16 cellular contexts compared by ENCODE assay signal in genomic region chr2:173452436-173452835, GRCh38.
DNase-seq lines count a peak whose midpoint lies in the region; ATAC-seq and TF ChIP-seq lines count a peak whose summit lies in the region.
"Had no signal": no experiment of that assay in that cellular context is flagged by ENCODE, and none has a peak within 500 bp of the region (broad histone marks: within the 10 kb centered on the region; RNA-seq: fewer than 3 reads in every experiment).

No MANE protein-coding gene starts in this region.

- H3K79me2 ChIP-seq in neural cell (replicated peaks; ENCODE audit: insufficient read depth, low read length) = no peaks in the 10 kb centered on the region

- no peak overlapping the region for H3K9ac ChIP-seq in neural cell (ENCODE audit: low read length)
- H3K9ac ChIP-seq: BLaER1 treated with 17β-estradiol and CSF1 and Interleukin-3, amounts not matched to agents 10 nM and 100 nM had no signal

- H3K9me3 ChIP-seq in WERI-Rb-1 (ENCODE audit: severe bottlenecking) (no peaks in the 10 kb centered on the region), neural cell (ENCODE audit: low read length) (no peaks in the 10 kb centered on the region), spleen (peaks cover 0 to 8% (median 0%) of the 10 kb centered on the region in 8 donors), transverse colon (no peaks in the 10 kb centered on the region), body of pancreas (no peaks in the 10 kb centered on the region)

- intact Hi-C loops in spleen (cut with DNase I; ENCODE audit: low total_unique reads) = no loop called here
- intact Hi-C loops in transverse colon (cut with DNase I; ENCODE audit: low total_unique reads) = no loop called here
- intact Hi-C loops in body of pancreas (cut with DNase I) = no loop called here

- no peak for TF ChIP-seq RAD21 in neural cell (conservative IDR thresholded peaks at IDR 0.05)

- no peaks in the 10 kb centered on the region for H3K9me2 ChIP-seq in neural cell (ENCODE audit: insufficient read depth, low read length)

- peak; percentile 33 for DNase-seq in H7
- DNase-seq in NCI-H2227 (lab: John Stamatoyannopoulos, UW; ENCODE audit: unreplicated experiment) = peak; percentile 59
- peak; percentile 30 for DNase-seq in WERI-Rb-1
- DNase-seq in activated CD8-positive, alpha-beta memory T cell treated with anti-CD3 and anti-CD28 coated beads for 24 hours = no peak
- DNase-seq in spleen = no peak
- DNase-seq in transverse colon = no peak
- no peak for DNase-seq in body of pancreas
- DNase-seq: Calu3; CD8-positive, alpha-beta T cell; DMS79 treated with DMSO at 0.1 percent for 48 hours; GF-D8; HFFc6 had no signal

- no peaks in the 10 kb centered on the region for H4K20me1 ChIP-seq in neural cell (ENCODE audit: insufficient read depth)
- H4K20me1 ChIP-seq: BLaER1 treated with 17β-estradiol and CSF1 and Interleukin-3, amounts not matched to agents 10 nM and 100 nM had no signal

- no peak for ATAC-seq in body of pancreas
- ATAC-seq: CD8-positive, alpha-beta T cell; HCT116; HepG2 had no signal

- TF ChIP-seq POLR2A in spleen (IDR thresholded peaks at IDR 0.05) (no peak), transverse colon (IDR thresholded peaks at IDR 0.05) (no peak), body of pancreas (IDR thresholded peaks at IDR 0.05) (no peak)

- H3K36me3 ChIP-seq in H7 (replicated peaks; ENCODE audit: control insufficient read depth, insufficient read depth, low read length) (no peaks in the 10 kb centered on the region), WERI-Rb-1 (no peaks in the 10 kb centered on the region), neural cell (ENCODE audit: insufficient read depth, low read length) (no peaks in the 10 kb centered on the region), spleen (no peaks in the 10 kb centered on the region), transverse colon (no peaks in the 10 kb centered on the region), body of pancreas (replicated peaks in 1 of 2; ENCODE audit: insufficient read depth in 1 of 2, low read depth in 2 of 2) (no peaks in the 10 kb centered on the region)
- H3K36me3 ChIP-seq: BLaER1 treated with 17β-estradiol and CSF1 and Interleukin-3, amounts not matched to agents 10 nM and 100 nM had no signal

- H2AFZ ChIP-seq in neural cell (ENCODE audit: low read depth, low read length) = no peak overlapping the region

- 85 to 91% (median 87%) methylated on average over 7 of the region's 7 CpGs for WGBS in spleen, 5 donors
- 84 to 91% methylated on average over 7 of the region's 7 CpGs for WGBS in transverse colon (ENCODE audit: low coverage in 1 of 2), 2 donors
- 49 to 52% methylated on average over 7 of the region's 7 CpGs for WGBS in body of pancreas, 2 donors

- H3F3A ChIP-seq in neural cell (ENCODE audit: insufficient read depth, low read length, poor library complexity, severe bottlenecking) = peaks cover 3% of the 10 kb centered on the region

- H3K4me2 ChIP-seq in neural cell (ENCODE audit: low read length) = peak overlapping the region; percentile 27
- H3K4me2 ChIP-seq: BLaER1 treated with 17β-estradiol and CSF1 and Interleukin-3, amounts not matched to agents 10 nM and 100 nM had no signal

- in situ Hi-C loops in transverse colon (cut with MboI; ENCODE audit: low pct_ligation_motif_present in 1 of 4, low pct_unique_long_range_greater_than_20kb in 1 of 4, low sequenced_read_pairs in 3 of 4) = no loop called here

- H3K4me3 ChIP-seq in H7 (ENCODE audit: insufficient read depth, low read depth, low read length) = no peak overlapping the region
- H3K4me3 ChIP-seq in WERI-Rb-1 (ENCODE audit: low read depth, low read length) = no peak overlapping the region
- H3K4me3 ChIP-seq in neural cell (ENCODE audit: low read length) = no peak overlapping the region
- no peak overlapping the region for H3K4me3 ChIP-seq in spleen
- no peak overlapping the region for H3K4me3 ChIP-seq in transverse colon
- no peak overlapping the region for H3K4me3 ChIP-seq in body of pancreas
- H3K4me3 ChIP-seq: BLaER1 treated with 17β-estradiol and CSF1 and Interleukin-3, amounts not matched to agents 10 nM and 100 nM had no signal

- TF ChIP-seq EP300 in neural cell (conservative IDR thresholded peaks at IDR 0.05; ENCODE audit: poor library complexity, severe bottlenecking) (no peak), transverse colon (IDR thresholded peaks at IDR 0.05; ENCODE audit: low read depth) (no peak)

- H3K4me1 ChIP-seq in spleen (no peaks in the 10 kb centered on the region), transverse colon (peaks cover 0 to 4% (median 1%) of the 10 kb centered on the region in 4 donors), body of pancreas (no peaks in the 10 kb centered on the region)
- H3K4me1 ChIP-seq: BLaER1 treated with 17β-estradiol and CSF1 and Interleukin-3, amounts not matched to agents 10 nM and 100 nM had no signal

- H3K27ac ChIP-seq in WERI-Rb-1 (no peak overlapping the region), neural cell (ENCODE audit: low read length) (no peak overlapping the region), spleen (no peak overlapping the region), transverse colon (no peak overlapping the region), body of pancreas (no peak overlapping the region)
- H3K27ac ChIP-seq: BLaER1 treated with 17β-estradiol and CSF1 and Interleukin-3, amounts not matched to agents 10 nM and 100 nM had no signal

- peaks cover 2% of the 10 kb centered on the region; the same call in 1 of the 2 replicates for H3K27me3 ChIP-seq in H7 (ENCODE audit: control insufficient read depth, insufficient read depth, low read length)
- H3K27me3 ChIP-seq in WERI-Rb-1 (ENCODE audit: insufficient read depth, low read depth, severe bottlenecking) = no peaks in the 10 kb centered on the region
- no peaks in the 10 kb centered on the region for H3K27me3 ChIP-seq in neural cell (ENCODE audit: insufficient read depth, low read depth, low read length)
- H3K27me3 ChIP-seq in spleen (replicated peaks in 1 of 7) = peaks cover 0 to 36% (median 0%) of the 10 kb centered on the region in 7 donors
- no peaks in the 10 kb centered on the region for H3K27me3 ChIP-seq in transverse colon
- no peaks in the 10 kb centered on the region for H3K27me3 ChIP-seq in body of pancreas
- H3K27me3 ChIP-seq: BLaER1 treated with 17β-estradiol and CSF1 and Interleukin-3, amounts not matched to agents 10 nM and 100 nM had no signal

- TF ChIP-seq CTCF in WERI-Rb-1 (IDR thresholded peaks at IDR 0.05; ENCODE audit: low read depth, low read length) (no peak), neural cell (IDR thresholded peaks at IDR 0.05; ENCODE audit: poor library complexity, severe bottlenecking) (no peak), spleen (IDR thresholded peaks at IDR 0.05 in 8 of 11, conservative IDR thresholded peaks at IDR 0.05 in 3 of 11) (no peak), transverse colon (IDR thresholded peaks at IDR 0.05) (no peak), body of pancreas (IDR thresholded peaks at IDR 0.05) (no peak)

TF ChIP-seq in neural cell, 6 proteins besides CTCF, POLR2A, EP300 and RAD21:
- no peak for TF ChIP-seq EZH2 (IDR thresholded peaks at IDR 0.05; ENCODE audit: borderline replicate concordance, insufficient read depth, low read length, poor library complexity, severe bottlenecking)
- no peak for TF ChIP-seq MXI1 (conservative IDR thresholded peaks at IDR 0.05; ENCODE audit: poor library complexity, severe bottlenecking)
- no peak for TF ChIP-seq REST (IDR thresholded peaks at IDR 0.05; ENCODE audit: borderline replicate concordance)
- no peak for TF ChIP-seq SMC3 (conservative IDR thresholded peaks at IDR 0.05; ENCODE audit: poor library complexity)
- no peak for TF ChIP-seq TAF1 (IDR thresholded peaks at IDR 0.05; ENCODE audit: low read depth)
- no peak for TF ChIP-seq POLR2AphosphoS5 (IDR thresholded peaks at IDR 0.05)
TF ChIP-seq in neural cell: peak in this region for 0.

Comparison
In these comparisons a context has a peak if more than half of its experiments do, and no peak if none do; other contexts are left out.
1. DNase-seq: peak in H7 (single experiment), NCI-H2227 (single experiment) and WERI-Rb-1 (single experiment); none in activated CD8-positive, alpha-beta memory T cell treated with anti-CD3 and anti-CD28 coated beads for 24 hours (single experiment), spleen (single experiment), transverse colon (single experiment) and body of pancreas (0 of 4).